ENCODE assay signal across 1 cellular context in the genomic region with DNA sequence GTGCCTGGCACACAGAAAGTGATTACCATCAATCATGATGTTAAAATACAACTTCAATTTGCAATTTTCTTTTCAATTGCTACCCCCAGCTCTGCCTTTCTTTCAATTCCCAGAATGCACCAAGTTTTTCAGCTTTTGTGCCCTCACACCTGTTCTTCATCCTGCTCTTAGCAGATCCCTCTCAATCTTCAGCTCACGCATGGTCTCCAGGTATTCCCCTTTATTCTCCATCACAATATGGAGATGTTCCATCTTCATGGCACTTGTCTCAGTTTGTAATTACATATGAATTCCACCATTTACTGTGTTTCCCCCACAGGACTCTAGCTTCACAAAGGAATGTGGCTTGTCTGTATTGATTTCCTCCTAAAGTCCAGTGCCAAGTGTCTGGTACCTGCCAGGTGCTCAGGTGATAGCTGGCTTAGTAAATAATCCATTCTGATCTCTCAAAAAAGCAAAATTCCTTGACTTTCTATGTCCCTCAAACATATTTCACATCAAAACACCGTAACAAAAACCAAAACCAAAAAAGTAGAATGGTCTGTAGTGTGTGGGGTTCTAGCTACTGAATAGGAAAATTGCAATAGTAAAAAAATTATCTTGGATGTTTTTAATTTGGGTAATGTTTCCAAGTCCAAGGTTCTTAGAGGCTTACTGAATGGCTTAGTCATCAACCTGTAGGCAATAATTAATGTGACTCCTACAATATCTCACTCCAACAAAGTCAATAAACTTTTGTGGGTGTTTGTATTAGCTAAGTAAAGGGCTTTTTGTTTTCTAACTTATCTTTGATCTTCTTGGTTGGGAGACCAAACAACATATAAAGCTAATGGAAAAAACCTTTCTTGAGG.
TF ChIP-seq lines count a peak whose summit lies in the region.

No MANE protein-coding gene starts in this region.

TF ChIP-seq in HepG2, 621 proteins besides CTCF, POLR2A, EP300 and RAD21 (continued from another document and continues in another):
- TF ChIP-seq, protein P1, sequence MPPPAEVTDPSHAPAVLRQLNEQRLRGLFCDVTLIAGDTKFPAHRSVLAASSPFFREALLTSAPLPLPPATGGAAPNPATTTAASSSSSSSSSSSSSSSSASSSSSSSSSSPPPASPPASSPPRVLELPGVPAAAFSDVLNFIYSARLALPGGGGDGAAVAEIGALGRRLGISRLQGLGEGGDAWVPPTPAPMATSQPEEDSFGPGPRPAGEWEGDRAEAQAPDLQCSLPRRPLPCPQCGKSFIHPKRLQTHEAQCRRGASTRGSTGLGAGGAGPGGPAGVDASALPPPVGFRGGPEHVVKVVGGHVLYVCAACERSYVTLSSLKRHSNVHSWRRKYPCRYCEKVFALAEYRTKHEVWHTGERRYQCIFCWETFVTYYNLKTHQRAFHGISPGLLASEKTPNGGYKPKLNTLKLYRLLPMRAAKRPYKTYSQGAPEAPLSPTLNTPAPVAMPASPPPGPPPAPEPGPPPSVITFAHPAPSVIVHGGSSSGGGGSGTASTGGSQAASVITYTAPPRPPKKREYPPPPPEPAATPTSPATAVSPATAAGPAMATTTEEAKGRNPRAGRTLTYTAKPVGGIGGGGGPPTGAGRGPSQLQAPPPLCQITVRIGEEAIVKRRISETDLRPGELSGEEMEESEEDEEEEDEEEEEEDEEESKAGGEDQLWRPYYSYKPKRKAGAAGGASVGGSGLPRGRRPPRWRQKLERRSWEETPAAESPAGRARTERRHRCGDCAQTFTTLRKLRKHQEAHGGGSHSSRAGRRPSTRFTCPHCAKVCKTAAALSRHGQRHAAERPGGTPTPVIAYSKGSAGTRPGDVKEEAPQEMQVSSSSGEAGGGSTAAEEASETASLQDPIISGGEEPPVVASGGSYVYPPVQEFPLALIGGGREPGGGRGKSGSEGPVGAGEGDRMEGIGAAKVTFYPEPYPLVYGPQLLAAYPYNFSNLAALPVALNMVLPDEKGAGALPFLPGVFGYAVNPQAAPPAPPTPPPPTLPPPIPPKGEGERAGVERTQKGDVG (CRISPR knock-in tag; IDR thresholded peaks at IDR 0.05; ENCODE audit: borderline replicate concordance), result no peak
- TF ChIP-seq, protein P2, sequence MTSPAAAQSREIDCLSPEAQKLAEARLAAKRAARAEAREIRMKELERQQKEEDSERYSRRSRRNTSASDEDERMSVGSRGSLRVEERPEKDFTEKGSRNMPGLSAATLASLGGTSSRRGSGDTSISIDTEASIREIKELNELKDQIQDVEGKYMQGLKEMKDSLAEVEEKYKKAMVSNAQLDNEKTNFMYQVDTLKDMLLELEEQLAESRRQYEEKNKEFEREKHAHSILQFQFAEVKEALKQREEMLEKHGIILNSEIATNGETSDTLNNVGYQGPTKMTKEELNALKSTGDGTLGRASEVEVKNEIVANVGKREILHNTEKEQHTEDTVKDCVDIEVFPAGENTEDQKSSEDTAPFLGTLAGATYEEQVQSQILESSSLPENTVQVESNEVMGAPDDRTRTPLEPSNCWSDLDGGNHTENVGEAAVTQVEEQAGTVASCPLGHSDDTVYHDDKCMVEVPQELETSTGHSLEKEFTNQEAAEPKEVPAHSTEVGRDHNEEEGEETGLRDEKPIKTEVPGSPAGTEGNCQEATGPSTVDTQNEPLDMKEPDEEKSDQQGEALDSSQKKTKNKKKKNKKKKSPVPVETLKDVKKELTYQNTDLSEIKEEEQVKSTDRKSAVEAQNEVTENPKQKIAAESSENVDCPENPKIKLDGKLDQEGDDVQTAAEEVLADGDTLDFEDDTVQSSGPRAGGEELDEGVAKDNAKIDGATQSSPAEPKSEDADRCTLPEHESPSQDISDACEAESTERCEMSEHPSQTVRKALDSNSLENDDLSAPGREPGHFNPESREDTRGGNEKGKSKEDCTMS (CRISPR knock-in tag; conservative IDR thresholded peaks at IDR 0.05), result no peak
- TF ChIP-seq ZNF766 (CRISPR knock-in tag; IDR thresholded peaks at IDR 0.05; ENCODE audit: borderline replicate concordance), result no peak
- no peak for TF ChIP-seq ZNF3 (CRISPR knock-in tag; IDR thresholded peaks at IDR 0.05)
- TF ChIP-seq SCMH1 (CRISPR knock-in tag; IDR thresholded peaks at IDR 0.05; ENCODE audit: borderline replicate concordance), result no peak
- peak; percentile 73 for TF ChIP-seq NR2F6 (IDR thresholded peaks at IDR 0.05)
- no peak; the same call in 1 of the 2 replicates for TF ChIP-seq NR2F6 (CRISPR knock-in tag; IDR thresholded peaks at IDR 0.05)
- TF ChIP-seq NFRKB (IDR thresholded peaks at IDR 0.05), result no peak
- TF ChIP-seq, protein P3, sequence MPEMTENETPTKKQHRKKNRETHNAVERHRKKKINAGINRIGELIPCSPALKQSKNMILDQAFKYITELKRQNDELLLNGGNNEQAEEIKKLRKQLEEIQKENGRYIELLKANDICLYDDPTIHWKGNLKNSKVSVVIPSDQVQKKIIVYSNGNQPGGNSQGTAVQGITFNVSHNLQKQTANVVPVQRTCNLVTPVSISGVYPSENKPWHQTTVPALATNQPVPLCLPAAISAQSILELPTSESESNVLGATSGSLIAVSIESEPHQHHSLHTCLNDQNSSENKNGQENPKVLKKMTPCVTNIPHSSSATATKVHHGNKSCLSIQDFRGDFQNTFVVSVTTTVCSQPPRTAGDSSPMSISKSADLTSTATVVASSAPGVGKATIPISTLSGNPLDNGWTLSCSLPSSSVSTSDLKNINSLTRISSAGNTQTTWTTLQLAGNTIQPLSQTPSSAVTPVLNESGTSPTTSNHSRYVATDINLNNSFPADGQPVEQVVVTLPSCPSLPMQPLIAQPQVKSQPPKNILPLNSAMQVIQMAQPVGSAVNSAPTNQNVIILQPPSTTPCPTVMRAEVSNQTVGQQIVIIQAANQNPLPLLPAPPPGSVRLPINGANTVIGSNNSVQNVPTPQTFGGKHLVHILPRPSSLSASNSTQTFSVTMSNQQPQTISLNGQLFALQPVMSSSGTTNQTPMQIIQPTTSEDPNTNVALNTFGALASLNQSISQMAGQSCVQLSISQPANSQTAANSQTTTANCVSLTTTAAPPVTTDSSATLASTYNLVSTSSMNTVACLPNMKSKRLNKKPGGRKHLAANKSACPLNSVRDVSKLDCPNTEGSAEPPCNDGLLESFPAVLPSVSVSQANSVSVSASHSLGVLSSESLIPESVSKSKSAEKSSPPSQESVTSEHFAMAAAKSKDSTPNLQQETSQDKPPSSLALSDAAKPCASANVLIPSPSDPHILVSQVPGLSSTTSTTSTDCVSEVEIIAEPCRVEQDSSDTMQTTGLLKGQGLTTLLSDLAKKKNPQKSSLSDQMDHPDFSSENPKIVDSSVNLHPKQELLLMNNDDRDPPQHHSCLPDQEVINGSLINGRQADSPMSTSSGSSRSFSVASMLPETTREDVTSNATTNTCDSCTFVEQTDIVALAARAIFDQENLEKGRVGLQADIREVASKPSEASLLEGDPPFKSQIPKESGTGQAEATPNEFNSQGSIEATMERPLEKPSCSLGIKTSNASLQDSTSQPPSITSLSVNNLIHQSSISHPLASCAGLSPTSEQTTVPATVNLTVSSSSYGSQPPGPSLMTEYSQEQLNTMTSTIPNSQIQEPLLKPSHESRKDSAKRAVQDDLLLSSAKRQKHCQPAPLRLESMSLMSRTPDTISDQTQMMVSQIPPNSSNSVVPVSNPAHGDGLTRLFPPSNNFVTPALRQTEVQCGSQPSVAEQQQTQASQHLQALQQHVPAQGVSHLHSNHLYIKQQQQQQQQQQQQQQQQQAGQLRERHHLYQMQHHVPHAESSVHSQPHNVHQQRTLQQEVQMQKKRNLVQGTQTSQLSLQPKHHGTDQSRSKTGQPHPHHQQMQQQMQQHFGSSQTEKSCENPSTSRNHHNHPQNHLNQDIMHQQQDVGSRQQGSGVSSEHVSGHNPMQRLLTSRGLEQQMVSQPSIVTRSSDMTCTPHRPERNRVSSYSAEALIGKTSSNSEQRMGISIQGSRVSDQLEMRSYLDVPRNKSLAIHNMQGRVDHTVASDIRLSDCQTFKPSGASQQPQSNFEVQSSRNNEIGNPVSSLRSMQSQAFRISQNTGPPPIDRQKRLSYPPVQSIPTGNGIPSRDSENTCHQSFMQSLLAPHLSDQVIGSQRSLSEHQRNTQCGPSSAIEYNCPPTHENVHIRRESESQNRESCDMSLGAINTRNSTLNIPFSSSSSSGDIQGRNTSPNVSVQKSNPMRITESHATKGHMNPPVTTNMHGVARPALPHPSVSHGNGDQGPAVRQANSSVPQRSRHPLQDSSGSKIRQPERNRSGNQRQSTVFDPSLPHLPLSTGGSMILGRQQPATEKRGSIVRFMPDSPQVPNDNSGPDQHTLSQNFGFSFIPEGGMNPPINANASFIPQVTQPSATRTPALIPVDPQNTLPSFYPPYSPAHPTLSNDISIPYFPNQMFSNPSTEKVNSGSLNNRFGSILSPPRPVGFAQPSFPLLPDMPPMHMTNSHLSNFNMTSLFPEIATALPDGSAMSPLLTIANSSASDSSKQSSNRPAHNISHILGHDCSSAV (CRISPR knock-in tag; IDR thresholded peaks at IDR 0.05; ENCODE audit: borderline replicate concordance), result no peak
- no peak for TF ChIP-seq ZNF547 (CRISPR knock-in tag; IDR thresholded peaks at IDR 0.05)
- no peak for TF ChIP-seq ZBTB7A (CRISPR knock-in tag; IDR thresholded peaks at IDR 0.05)
- peak; percentile 92 for TF ChIP-seq TEAD3 (CRISPR knock-in tag; optimal IDR thresholded peaks at IDR 0.05; ENCODE audit: borderline replicate concordance)
- 0 out of 2 replicates have a peak, but pooled peaks have one; percentile 30 for TF ChIP-seq ISX (CRISPR knock-in tag; conservative IDR thresholded peaks at IDR 0.05)
- TF ChIP-seq THAP11 (CRISPR knock-in tag; IDR thresholded peaks at IDR 0.05), result peak; percentile 24; the same call in 1 of the 2 replicates
- no peak for TF ChIP-seq ZSCAN30 (CRISPR knock-in tag; IDR thresholded peaks at IDR 0.05)
- TF ChIP-seq MAFK (conservative IDR thresholded peaks at IDR 0.05 in 1 of 2, IDR thresholded peaks at IDR 0.05 in 1 of 2; ENCODE audit: low read length in 2 of 2), result peak; percentile 65 to 70
- TF ChIP-seq, protein P4, sequence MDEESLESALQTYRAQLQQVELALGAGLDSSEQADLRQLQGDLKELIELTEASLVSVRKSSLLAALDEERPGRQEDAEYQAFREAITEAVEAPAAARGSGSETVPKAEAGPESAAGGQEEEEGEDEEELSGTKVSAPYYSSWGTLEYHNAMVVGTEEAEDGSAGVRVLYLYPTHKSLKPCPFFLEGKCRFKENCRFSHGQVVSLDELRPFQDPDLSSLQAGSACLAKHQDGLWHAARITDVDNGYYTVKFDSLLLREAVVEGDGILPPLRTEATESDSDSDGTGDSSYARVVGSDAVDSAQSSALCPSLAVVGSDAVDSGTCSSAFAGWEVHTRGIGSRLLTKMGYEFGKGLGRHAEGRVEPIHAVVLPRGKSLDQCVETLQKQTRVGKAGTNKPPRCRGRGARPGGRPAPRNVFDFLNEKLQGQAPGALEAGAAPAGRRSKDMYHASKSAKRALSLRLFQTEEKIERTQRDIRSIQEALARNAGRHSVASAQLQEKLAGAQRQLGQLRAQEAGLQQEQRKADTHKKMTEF (CRISPR knock-in tag; IDR thresholded peaks at IDR 0.05), result peak; percentile 53; the same call in 1 of the 2 replicates
- TF ChIP-seq, protein P5, sequence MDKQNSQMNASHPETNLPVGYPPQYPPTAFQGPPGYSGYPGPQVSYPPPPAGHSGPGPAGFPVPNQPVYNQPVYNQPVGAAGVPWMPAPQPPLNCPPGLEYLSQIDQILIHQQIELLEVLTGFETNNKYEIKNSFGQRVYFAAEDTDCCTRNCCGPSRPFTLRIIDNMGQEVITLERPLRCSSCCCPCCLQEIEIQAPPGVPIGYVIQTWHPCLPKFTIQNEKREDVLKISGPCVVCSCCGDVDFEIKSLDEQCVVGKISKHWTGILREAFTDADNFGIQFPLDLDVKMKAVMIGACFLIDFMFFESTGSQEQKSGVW (CRISPR knock-in tag; IDR thresholded peaks at IDR 0.05; ENCODE audit: borderline replicate concordance), result no peak
- no peak for TF ChIP-seq ZSCAN20 (CRISPR knock-in tag; IDR thresholded peaks at IDR 0.05; ENCODE audit: borderline replicate concordance)
- no peak for TF ChIP-seq POGZ (CRISPR knock-in tag; IDR thresholded peaks at IDR 0.05)
- TF ChIP-seq, protein P6, sequence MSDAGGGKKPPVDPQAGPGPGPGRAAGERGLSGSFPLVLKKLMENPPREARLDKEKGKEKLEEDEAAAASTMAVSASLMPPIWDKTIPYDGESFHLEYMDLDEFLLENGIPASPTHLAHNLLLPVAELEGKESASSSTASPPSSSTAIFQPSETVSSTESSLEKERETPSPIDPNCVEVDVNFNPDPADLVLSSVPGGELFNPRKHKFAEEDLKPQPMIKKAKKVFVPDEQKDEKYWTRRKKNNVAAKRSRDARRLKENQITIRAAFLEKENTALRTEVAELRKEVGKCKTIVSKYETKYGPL (CRISPR knock-in tag; IDR thresholded peaks at IDR 0.05), result no peak
- no peak for TF ChIP-seq POLR2G (IDR thresholded peaks at IDR 0.05; ENCODE audit: low read depth, low read length)
- no peak for TF ChIP-seq ZNF274 (CRISPR knock-in tag; IDR thresholded peaks at IDR 0.05)
- TF ChIP-seq ZNF660 (CRISPR knock-in tag; IDR thresholded peaks at IDR 0.05; ENCODE audit: borderline replicate concordance, low read depth), result no peak
- no peak for TF ChIP-seq ZNF138 (CRISPR knock-in tag; IDR thresholded peaks at IDR 0.05; ENCODE audit: low read depth)
- TF ChIP-seq ZNF10 (CRISPR knock-in tag; IDR thresholded peaks at IDR 0.05; ENCODE audit: borderline replicate concordance, low read depth), result no peak
- TF ChIP-seq KLF16 (CRISPR knock-in tag; IDR thresholded peaks at IDR 0.05), result peak in 1 of 2 experiments; percentile 45; a peak in 1 of 4 replicates
- no peak for TF ChIP-seq CBX2 (IDR thresholded peaks at IDR 0.05; ENCODE audit: low read depth, low read length)
- TF ChIP-seq CBX2 (CRISPR knock-in tag; IDR thresholded peaks at IDR 0.05; ENCODE audit: low read depth), result no peak
- TF ChIP-seq ZNF709 (CRISPR knock-in tag; IDR thresholded peaks at IDR 0.05), result no peak
- TF ChIP-seq KDM4B (CRISPR knock-in tag; IDR thresholded peaks at IDR 0.05), result no peak
- TF ChIP-seq CHD2 (IDR thresholded peaks at IDR 0.05; ENCODE audit: low read depth, low read length), result no peak
- TF ChIP-seq, protein P7, sequence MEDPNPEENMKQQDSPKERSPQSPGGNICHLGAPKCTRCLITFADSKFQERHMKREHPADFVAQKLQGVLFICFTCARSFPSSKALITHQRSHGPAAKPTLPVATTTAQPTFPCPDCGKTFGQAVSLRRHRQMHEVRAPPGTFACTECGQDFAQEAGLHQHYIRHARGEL (CRISPR knock-in tag; IDR thresholded peaks at IDR 0.05), result no peak
- TF ChIP-seq REL (CRISPR knock-in tag; conservative IDR thresholded peaks at IDR 0.05), result no peak
- TF ChIP-seq, protein P8, sequence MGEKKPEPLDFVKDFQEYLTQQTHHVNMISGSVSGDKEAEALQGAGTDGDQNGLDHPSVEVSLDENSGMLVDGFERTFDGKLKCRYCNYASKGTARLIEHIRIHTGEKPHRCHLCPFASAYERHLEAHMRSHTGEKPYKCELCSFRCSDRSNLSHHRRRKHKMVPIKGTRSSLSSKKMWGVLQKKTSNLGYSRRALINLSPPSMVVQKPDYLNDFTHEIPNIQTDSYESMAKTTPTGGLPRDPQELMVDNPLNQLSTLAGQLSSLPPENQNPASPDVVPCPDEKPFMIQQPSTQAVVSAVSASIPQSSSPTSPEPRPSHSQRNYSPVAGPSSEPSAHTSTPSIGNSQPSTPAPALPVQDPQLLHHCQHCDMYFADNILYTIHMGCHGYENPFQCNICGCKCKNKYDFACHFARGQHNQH (CRISPR knock-in tag; IDR thresholded peaks at IDR 0.05), result no peak
- peak; percentile 77 for TF ChIP-seq FOSL2 (CRISPR knock-in tag; IDR thresholded peaks at IDR 0.05)
- no peak for TF ChIP-seq ZNF30 (CRISPR knock-in tag; IDR thresholded peaks at IDR 0.05)
- TF ChIP-seq GFI1 (CRISPR knock-in tag; IDR thresholded peaks at IDR 0.05; ENCODE audit: borderline replicate concordance), result 0 out of 2 replicates have a peak, but pooled peaks have one; percentile 11
- no peak for TF ChIP-seq ZSCAN31 (CRISPR knock-in tag; IDR thresholded peaks at IDR 0.05; ENCODE audit: low read depth)
- TF ChIP-seq SRSF9 (IDR thresholded peaks at IDR 0.05; ENCODE audit: borderline replicate concordance, insufficient read depth, low read depth, low read length, poor library complexity, severe bottlenecking), result no peak
- no peak for TF ChIP-seq ZSCAN22 (CRISPR knock-in tag; IDR thresholded peaks at IDR 0.05)
- no peak for TF ChIP-seq ZNF333 (CRISPR knock-in tag; IDR thresholded peaks at IDR 0.05; ENCODE audit: borderline replicate concordance)
